Comparison of ENCODE assay signal across 9 cellular contexts in genomic region chr3:45905755-45906154, GRCh38. TPM values are rescaled to one million over a fixed set of nuclear protein-coding genes. Genes with fewer than 3 reads are reported as not detected.
"Had no signal": no experiment of that assay in that cellular context is flagged by ENCODE, and none has a peak within 500 bp of the region (broad histone marks: within the 10 kb centered on the region; RNA-seq: fewer than 3 reads in every experiment).

No MANE protein-coding gene starts in this region.

- H3K4me3 Mint-ChIP-seq: GM23338, H9 had no signal

- H3K4me1 Mint-ChIP-seq: GM23338 had no signal

- H3K27ac ChIP-seq: HL-60 had no signal

- ATAC-seq: HepG2 had no signal

- H3K27me3 Mint-ChIP-seq: IgD-negative memory B cell had no signal

- H3K27ac Mint-ChIP-seq: GM23338 had no signal

- H3K9me3 Mint-ChIP-seq: GM23338, H9, IgD-negative memory B cell had no signal

- DNase-seq: H9, HCEC 1CT, KBM-7 had no signal

RNA-seq across cellular contexts. Expression of gene CCR9, which starts 19.4 kb away (rescaled TPM):
- total RNA-seq: GM23338, H1, H9, HepG2, HT1080 had no signal

RNA-seq across cellular contexts. Expression of gene CXCR6, which starts 37.5 kb away (rescaled TPM):
- total RNA-seq: GM23338, H1, H9, HepG2, HT1080 had no signal
